In genomic region chrX:130413415-130413814, GRCh38 we compare ENCODE assay signal across 1 cellular context.
TF ChIP-seq lines count a peak whose summit lies in the region.

No MANE protein-coding gene starts in this region.

TF ChIP-seq in K562, 482 proteins besides CTCF, POLR2A, EP300 and RAD21:
- TF ChIP-seq XRCC5 (IDR thresholded peaks at IDR 0.05; ENCODE audit: low read depth, low read length) (no peak), NR3C1 (CRISPR knock-in tag; IDR thresholded peaks at IDR 0.05) (no peak), CHD2 (IDR thresholded peaks at IDR 0.05; ENCODE audit: low read depth, low read length) (no peak), ZNF408 (CRISPR knock-in tag; IDR thresholded peaks at IDR 0.05; ENCODE audit: low read depth) (no peak), TSHZ1 (CRISPR knock-in tag; IDR thresholded peaks at IDR 0.05) (no peak), MEIS2 (IDR thresholded peaks at IDR 0.05; ENCODE audit: partially characterized antibody) (no peak), ELF1 (tag; IDR thresholded peaks at IDR 0.05) (0 out of 2 replicates have a peak, but pooled peaks have one; percentile 23), ZNF764 (CRISPR knock-in tag; IDR thresholded peaks at IDR 0.05; ENCODE audit: low read depth) (no peak), MGA (IDR thresholded peaks at IDR 0.05) (no peak), ZNF778 (CRISPR knock-in tag; IDR thresholded peaks at IDR 0.05) (no peak), HLTF (IDR thresholded peaks at IDR 0.05) (no peak), SOX6 (IDR thresholded peaks at IDR 0.05) (no peak), RBBP5 (IDR thresholded peaks at IDR 0.05; ENCODE audit: borderline replicate concordance, insufficient read depth, low read length, poor library complexity, severe bottlenecking) (no peak), HBP1 (CRISPR knock-in tag; IDR thresholded peaks at IDR 0.05) (no peak), DEAF1 (CRISPR knock-in tag; IDR thresholded peaks at IDR 0.05) (no peak), SPI1 (IDR thresholded peaks at IDR 0.05; ENCODE audit: borderline replicate concordance, low read depth, low read length) (peak; percentile 17; the same call in 1 of the 2 replicates), SRF (CRISPR knock-in tag; IDR thresholded peaks at IDR 0.05) (no peak), ILK (tag; IDR thresholded peaks at IDR 0.05; ENCODE audit: borderline replicate concordance, low read depth) (no peak)
